1 cellular context compared by ENCODE assay signal in the genomic region with DNA sequence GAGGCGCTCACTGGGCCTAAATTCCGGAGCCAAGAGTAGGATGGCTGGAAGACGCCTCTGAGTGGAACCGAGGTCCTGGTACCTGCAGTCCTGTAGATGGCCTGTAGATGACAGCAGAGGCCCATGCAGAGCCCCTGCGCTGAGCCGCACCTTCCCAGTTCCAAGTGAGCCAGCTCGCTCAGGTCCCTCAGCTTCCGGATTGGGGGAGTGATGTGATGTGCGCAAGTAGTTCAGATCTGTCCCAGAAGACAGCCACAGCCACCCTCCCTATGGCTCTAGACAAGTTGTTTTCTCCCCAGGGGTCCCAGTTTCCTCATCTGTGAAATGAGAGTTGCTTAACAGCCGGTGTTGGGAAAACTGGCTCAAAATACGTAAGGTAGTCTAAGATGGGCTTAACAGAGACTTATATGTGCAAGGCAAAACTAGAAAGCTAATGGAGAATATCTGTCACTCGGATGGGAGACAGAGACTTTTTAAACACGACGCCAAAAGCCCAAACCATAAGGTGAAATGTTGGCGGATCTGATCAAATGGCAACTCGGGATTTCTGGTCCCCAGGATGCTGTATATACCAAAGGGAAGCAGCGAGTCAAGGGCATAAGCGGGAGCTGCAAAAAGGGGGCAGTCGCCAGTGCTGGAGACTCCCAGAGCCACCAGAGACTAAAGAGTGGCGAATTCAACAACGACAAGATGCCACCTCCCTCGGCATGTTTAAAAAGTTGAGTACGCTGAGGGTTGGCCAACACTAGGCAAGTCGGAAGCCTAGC.
TF ChIP-seq lines count a peak whose summit lies in the region.

No MANE protein-coding gene starts in this region.

TF ChIP-seq in GM12878, 131 proteins besides CTCF, POLR2A, EP300 and RAD21 (continued from another document and continues in another):
- TF ChIP-seq, protein P1, sequence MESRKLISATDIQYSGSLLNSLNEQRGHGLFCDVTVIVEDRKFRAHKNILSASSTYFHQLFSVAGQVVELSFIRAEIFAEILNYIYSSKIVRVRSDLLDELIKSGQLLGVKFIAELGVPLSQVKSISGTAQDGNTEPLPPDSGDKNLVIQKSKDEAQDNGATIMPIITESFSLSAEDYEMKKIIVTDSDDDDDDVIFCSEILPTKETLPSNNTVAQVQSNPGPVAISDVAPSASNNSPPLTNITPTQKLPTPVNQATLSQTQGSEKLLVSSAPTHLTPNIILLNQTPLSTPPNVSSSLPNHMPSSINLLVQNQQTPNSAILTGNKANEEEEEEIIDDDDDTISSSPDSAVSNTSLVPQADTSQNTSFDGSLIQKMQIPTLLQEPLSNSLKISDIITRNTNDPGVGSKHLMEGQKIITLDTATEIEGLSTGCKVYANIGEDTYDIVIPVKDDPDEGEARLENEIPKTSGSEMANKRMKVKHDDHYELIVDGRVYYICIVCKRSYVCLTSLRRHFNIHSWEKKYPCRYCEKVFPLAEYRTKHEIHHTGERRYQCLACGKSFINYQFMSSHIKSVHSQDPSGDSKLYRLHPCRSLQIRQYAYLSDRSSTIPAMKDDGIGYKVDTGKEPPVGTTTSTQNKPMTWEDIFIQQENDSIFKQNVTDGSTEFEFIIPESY (IDR thresholded peaks at IDR 0.05): no peak
- TF ChIP-seq MTA2 (IDR thresholded peaks at IDR 0.05; ENCODE audit: low read depth) (no peak), ASH2L (IDR thresholded peaks at IDR 0.05; ENCODE audit: borderline replicate concordance, low read depth) (no peak), POLR2AphosphoS5 (IDR thresholded peaks at IDR 0.05; ENCODE audit: low read length) (no peak), SMC3 (IDR thresholded peaks at IDR 0.05; ENCODE audit: borderline replicate concordance, low read length) (peak; percentile 91), LARP7 (IDR thresholded peaks at IDR 0.05) (peak; percentile 36; the same call in 1 of the 2 replicates), ZNF207 (IDR thresholded peaks at IDR 0.05; ENCODE audit: borderline replicate concordance) (no peak), GABPA (IDR thresholded peaks at IDR 0.05; ENCODE audit: low read depth) (no peak), FOS (IDR thresholded peaks at IDR 0.05; ENCODE audit: borderline replicate concordance, extremely low read depth, insufficient read length) (no peak), EZH2 (IDR thresholded peaks at IDR 0.05; ENCODE audit: borderline replicate concordance, control insufficient read depth, low read depth, low read length) (no peak), WRNIP1 (IDR thresholded peaks at IDR 0.05; ENCODE audit: borderline replicate concordance, low read depth, low read length) (no peak), BRCA1 (IDR thresholded peaks at IDR 0.05; ENCODE audit: low read depth, low read length) (no peak), IKZF2 (IDR thresholded peaks at IDR 0.05) (no peak), EED (IDR thresholded peaks at IDR 0.05; ENCODE audit: low read depth) (0 out of 2 replicates have a peak, but pooled peaks have one; percentile 16), SIX5 (IDR thresholded peaks at IDR 0.05; ENCODE audit: low read depth, low read length, severe bottlenecking) (no peak), JUNB (IDR thresholded peaks at IDR 0.05) (no peak), CHD2 (IDR thresholded peaks at IDR 0.05; ENCODE audit: borderline replicate concordance, low read depth, low read length) (no peak), NRF1 (conservative IDR thresholded peaks at IDR 0.05; ENCODE audit: low read depth, low read length) (no peak), MTA3 (IDR thresholded peaks at IDR 0.05; ENCODE audit: borderline replicate concordance, low read length) (no peak), ETV6 (conservative IDR thresholded peaks at IDR 0.05 in 1 of 2, IDR thresholded peaks at IDR 0.05 in 1 of 2; ENCODE audit: borderline replicate concordance in 1 of 2, low read depth in 1 of 2) (no peak; a peak in 1 of 4 replicates), RELA (IDR thresholded peaks at IDR 0.05; ENCODE audit: borderline replicate concordance, partially characterized antibody) (peak; percentile 28), YY1 (IDR thresholded peaks at IDR 0.05; ENCODE audit: low read depth, low read length) (peak; percentile 57; the same call in 1 of the 2 replicates), SP1 (IDR thresholded peaks at IDR 0.05; ENCODE audit: low read depth, low read length) (peak; percentile 54), JUND (IDR thresholded peaks at IDR 0.05; ENCODE audit: low read depth, low read length) (no peak)
- TF ChIP-seq, protein P2, sequence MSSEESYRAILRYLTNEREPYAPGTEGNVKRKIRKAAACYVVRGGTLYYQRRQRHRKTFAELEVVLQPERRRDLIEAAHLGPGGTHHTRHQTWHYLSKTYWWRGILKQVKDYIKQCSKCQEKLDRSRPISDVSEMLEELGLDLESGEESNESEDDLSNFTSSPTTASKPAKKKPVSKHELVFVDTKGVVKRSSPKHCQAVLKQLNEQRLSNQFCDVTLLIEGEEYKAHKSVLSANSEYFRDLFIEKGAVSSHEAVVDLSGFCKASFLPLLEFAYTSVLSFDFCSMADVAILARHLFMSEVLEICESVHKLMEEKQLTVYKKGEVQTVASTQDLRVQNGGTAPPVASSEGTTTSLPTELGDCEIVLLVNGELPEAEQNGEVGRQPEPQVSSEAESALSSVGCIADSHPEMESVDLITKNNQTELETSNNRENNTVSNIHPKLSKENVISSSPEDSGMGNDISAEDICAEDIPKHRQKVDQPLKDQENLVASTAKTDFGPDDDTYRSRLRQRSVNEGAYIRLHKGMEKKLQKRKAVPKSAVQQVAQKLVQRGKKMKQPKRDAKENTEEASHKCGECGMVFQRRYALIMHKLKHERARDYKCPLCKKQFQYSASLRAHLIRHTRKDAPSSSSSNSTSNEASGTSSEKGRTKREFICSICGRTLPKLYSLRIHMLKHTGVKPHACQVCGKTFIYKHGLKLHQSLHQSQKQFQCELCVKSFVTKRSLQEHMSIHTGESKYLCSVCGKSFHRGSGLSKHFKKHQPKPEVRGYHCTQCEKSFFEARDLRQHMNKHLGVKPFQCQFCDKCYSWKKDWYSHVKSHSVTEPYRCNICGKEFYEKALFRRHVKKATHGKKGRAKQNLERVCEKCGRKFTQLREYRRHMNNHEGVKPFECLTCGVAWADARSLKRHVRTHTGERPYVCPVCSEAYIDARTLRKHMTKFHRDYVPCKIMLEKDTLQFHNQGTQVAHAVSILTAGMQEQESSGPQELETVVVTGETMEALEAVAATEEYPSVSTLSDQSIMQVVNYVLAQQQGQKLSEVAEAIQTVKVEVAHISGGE (CRISPR knock-in tag; IDR thresholded peaks at IDR 0.05): no peak
- TF ChIP-seq, protein P3, sequence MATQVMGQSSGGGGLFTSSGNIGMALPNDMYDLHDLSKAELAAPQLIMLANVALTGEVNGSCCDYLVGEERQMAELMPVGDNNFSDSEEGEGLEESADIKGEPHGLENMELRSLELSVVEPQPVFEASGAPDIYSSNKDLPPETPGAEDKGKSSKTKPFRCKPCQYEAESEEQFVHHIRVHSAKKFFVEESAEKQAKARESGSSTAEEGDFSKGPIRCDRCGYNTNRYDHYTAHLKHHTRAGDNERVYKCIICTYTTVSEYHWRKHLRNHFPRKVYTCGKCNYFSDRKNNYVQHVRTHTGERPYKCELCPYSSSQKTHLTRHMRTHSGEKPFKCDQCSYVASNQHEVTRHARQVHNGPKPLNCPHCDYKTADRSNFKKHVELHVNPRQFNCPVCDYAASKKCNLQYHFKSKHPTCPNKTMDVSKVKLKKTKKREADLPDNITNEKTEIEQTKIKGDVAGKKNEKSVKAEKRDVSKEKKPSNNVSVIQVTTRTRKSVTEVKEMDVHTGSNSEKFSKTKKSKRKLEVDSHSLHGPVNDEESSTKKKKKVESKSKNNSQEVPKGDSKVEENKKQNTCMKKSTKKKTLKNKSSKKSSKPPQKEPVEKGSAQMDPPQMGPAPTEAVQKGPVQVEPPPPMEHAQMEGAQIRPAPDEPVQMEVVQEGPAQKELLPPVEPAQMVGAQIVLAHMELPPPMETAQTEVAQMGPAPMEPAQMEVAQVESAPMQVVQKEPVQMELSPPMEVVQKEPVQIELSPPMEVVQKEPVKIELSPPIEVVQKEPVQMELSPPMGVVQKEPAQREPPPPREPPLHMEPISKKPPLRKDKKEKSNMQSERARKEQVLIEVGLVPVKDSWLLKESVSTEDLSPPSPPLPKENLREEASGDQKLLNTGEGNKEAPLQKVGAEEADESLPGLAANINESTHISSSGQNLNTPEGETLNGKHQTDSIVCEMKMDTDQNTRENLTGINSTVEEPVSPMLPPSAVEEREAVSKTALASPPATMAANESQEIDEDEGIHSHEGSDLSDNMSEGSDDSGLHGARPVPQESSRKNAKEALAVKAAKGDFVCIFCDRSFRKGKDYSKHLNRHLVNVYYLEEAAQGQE (IDR thresholded peaks at IDR 0.05; ENCODE audit: low read depth, low read length): no peak
- TF ChIP-seq, protein P4, sequence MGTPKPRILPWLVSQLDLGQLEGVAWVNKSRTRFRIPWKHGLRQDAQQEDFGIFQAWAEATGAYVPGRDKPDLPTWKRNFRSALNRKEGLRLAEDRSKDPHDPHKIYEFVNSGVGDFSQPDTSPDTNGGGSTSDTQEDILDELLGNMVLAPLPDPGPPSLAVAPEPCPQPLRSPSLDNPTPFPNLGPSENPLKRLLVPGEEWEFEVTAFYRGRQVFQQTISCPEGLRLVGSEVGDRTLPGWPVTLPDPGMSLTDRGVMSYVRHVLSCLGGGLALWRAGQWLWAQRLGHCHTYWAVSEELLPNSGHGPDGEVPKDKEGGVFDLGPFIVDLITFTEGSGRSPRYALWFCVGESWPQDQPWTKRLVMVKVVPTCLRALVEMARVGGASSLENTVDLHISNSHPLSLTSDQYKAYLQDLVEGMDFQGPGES (IDR thresholded peaks at IDR 0.05): no peak
- TF ChIP-seq, protein P5, sequence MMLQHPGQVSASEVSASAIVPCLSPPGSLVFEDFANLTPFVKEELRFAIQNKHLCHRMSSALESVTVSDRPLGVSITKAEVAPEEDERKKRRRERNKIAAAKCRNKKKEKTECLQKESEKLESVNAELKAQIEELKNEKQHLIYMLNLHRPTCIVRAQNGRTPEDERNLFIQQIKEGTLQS (IDR thresholded peaks at IDR 0.05; ENCODE audit: borderline replicate concordance, extremely low read depth, low read depth, low read length): no peak
- TF ChIP-seq, protein P6, sequence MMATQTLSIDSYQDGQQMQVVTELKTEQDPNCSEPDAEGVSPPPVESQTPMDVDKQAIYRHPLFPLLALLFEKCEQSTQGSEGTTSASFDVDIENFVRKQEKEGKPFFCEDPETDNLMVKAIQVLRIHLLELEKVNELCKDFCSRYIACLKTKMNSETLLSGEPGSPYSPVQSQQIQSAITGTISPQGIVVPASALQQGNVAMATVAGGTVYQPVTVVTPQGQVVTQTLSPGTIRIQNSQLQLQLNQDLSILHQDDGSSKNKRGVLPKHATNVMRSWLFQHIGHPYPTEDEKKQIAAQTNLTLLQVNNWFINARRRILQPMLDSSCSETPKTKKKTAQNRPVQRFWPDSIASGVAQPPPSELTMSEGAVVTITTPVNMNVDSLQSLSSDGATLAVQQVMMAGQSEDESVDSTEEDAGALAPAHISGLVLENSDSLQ (IDR thresholded peaks at IDR 0.05): no peak
- TF ChIP-seq, protein P7, sequence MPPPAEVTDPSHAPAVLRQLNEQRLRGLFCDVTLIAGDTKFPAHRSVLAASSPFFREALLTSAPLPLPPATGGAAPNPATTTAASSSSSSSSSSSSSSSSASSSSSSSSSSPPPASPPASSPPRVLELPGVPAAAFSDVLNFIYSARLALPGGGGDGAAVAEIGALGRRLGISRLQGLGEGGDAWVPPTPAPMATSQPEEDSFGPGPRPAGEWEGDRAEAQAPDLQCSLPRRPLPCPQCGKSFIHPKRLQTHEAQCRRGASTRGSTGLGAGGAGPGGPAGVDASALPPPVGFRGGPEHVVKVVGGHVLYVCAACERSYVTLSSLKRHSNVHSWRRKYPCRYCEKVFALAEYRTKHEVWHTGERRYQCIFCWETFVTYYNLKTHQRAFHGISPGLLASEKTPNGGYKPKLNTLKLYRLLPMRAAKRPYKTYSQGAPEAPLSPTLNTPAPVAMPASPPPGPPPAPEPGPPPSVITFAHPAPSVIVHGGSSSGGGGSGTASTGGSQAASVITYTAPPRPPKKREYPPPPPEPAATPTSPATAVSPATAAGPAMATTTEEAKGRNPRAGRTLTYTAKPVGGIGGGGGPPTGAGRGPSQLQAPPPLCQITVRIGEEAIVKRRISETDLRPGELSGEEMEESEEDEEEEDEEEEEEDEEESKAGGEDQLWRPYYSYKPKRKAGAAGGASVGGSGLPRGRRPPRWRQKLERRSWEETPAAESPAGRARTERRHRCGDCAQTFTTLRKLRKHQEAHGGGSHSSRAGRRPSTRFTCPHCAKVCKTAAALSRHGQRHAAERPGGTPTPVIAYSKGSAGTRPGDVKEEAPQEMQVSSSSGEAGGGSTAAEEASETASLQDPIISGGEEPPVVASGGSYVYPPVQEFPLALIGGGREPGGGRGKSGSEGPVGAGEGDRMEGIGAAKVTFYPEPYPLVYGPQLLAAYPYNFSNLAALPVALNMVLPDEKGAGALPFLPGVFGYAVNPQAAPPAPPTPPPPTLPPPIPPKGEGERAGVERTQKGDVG (CRISPR knock-in tag; IDR thresholded peaks at IDR 0.05): no peak
- TF ChIP-seq, protein P8, sequence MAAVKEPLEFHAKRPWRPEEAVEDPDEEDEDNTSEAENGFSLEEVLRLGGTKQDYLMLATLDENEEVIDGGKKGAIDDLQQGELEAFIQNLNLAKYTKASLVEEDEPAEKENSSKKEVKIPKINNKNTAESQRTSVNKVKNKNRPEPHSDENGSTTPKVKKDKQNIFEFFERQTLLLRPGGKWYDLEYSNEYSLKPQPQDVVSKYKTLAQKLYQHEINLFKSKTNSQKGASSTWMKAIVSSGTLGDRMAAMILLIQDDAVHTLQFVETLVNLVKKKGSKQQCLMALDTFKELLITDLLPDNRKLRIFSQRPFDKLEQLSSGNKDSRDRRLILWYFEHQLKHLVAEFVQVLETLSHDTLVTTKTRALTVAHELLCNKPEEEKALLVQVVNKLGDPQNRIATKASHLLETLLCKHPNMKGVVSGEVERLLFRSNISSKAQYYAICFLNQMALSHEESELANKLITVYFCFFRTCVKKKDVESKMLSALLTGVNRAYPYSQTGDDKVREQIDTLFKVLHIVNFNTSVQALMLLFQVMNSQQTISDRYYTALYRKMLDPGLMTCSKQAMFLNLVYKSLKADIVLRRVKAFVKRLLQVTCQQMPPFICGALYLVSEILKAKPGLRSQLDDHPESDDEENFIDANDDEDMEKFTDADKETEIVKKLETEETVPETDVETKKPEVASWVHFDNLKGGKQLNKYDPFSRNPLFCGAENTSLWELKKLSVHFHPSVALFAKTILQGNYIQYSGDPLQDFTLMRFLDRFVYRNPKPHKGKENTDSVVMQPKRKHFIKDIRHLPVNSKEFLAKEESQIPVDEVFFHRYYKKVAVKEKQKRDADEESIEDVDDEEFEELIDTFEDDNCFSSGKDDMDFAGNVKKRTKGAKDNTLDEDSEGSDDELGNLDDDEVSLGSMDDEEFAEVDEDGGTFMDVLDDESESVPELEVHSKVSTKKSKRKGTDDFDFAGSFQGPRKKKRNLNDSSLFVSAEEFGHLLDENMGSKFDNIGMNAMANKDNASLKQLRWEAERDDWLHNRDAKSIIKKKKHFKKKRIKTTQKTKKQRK (IDR thresholded peaks at IDR 0.05; ENCODE audit: low read depth, low read length): no peak
